Comparison of ENCODE assay signal across 14 cellular contexts in genomic region chr16:530111-530817, GRCh38. TPM values are rescaled to one million over a fixed set of nuclear protein-coding genes. Genes with fewer than 3 reads are reported as not detected.
DNase-seq lines count a peak whose midpoint lies in the region; ATAC-seq, FAIRE-seq and TF ChIP-seq lines count a peak whose summit lies in the region.
"Had no signal": no experiment of that assay in that cellular context is flagged by ENCODE, and none has a peak within 500 bp of the region (broad histone marks: within the 10 kb centered on the region; RNA-seq: fewer than 3 reads in every experiment).

No MANE protein-coding gene starts in this region.

- TF ChIP-seq POLR2A in H54 (IDR thresholded peaks at IDR 0.05; ENCODE audit: low read depth, low read length): no peak

- no peaks in the 10 kb centered on the region for H3K9me2 ChIP-seq in GM23248 (ENCODE audit: insufficient read depth)

- in situ Hi-C loops in GM23248 (cut with MboI): no loop called here

- H3K9me3 ChIP-seq in GM23248 (ENCODE audit: low read depth): no peaks in the 10 kb centered on the region
- no peaks in the 10 kb centered on the region for H3K9me3 ChIP-seq in naive thymus-derived CD4-positive, alpha-beta T cell (ENCODE audit: control insufficient read depth in 2 of 3, low read length in 3 of 3)
- H3K9me3 ChIP-seq: testis had no signal

- peaks cover 83% of the 10 kb centered on the region for H3K79me2 ChIP-seq in GM23248 (ENCODE audit: insufficient read depth)

- POLR2A ChIA-PET in AG04449 (lab: Yijun Ruan, JAX): no interaction called here
- POLR2A ChIA-PET in naive thymus-derived CD4-positive, alpha-beta T cell (lab: Charles Lee): interaction anchor here (0.9 to 1.1 kb wide), 2 partner anchors 8 to 22 kb away, joined by 3 to 4 read pairs; no protein-coding TSS in a partner anchor

- no peak overlapping the region for H3K4me2 ChIP-seq in GM23248 (ENCODE audit: unreplicated experiment)

- intact Hi-C loops in naive thymus-derived CD4-positive, alpha-beta T cell (cut with micrococcal nuclease): no loop called here

- peak overlapping the region; percentile 85 for H3K27ac ChIP-seq in GM23248
- no peak overlapping the region for H3K27ac ChIP-seq in naive thymus-derived CD4-positive, alpha-beta T cell (ENCODE audit: low read depth, low read length)
- H3K27ac ChIP-seq: SK-N-MC had no signal

- H3K4me3 ChIP-seq in AG04449 (ENCODE audit: low read depth, low read length) (peak overlapping the region; percentile 82; the same call in 1 of the 2 replicates), GM23248 (peak overlapping the region; percentile 86; the same call in 1 of the 2 replicates)
- no peak overlapping the region for H3K4me3 ChIP-seq in naive thymus-derived CD4-positive, alpha-beta T cell (ENCODE audit: low read length)
- H3K4me3 ChIP-seq: SK-N-MC, testis had no signal

- no peaks in the 10 kb centered on the region for H3K9me3 Mint-ChIP-seq in activated naive CD8-positive, alpha-beta T cell treated with anti-CD3 and anti-CD28 coated beads, Interleukin-2, amount 50 U/mL, for 24 hours
- no peaks in the 10 kb centered on the region for H3K9me3 Mint-ChIP-seq in naive thymus-derived CD4-positive, alpha-beta T cell

- H3K9ac ChIP-seq in GM23248: peak overlapping the region; percentile 83

- H3K4me1 ChIP-seq in GM23248 (ENCODE audit: insufficient read depth): peaks cover 25% of the 10 kb centered on the region
- peaks cover 25 to 26% of the 10 kb centered on the region in 2 donors for H3K4me1 ChIP-seq in naive thymus-derived CD4-positive, alpha-beta T cell (ENCODE audit: control insufficient read depth in 2 of 2, insufficient read depth in 2 of 2, low read length in 2 of 2)

- 77 to 81% methylated on average over 21 to 23 of the region's 23 CpGs for WGBS in GM23248 (ENCODE audit: low coverage in 1 of 2, low lambda C conversion rate in 2 of 2, missing lambda C conversion rate in 2 of 2), 2 experiments

- DNase-seq in AG04449 (ENCODE audit: low read depth, low spot score) (no peak), GM23248 (no peak), amygdala (lab: John Stamatoyannopoulos, UW) (no peak), D721Med (ENCODE audit: insufficient read length, low spot score) (no peak), H54 (ENCODE audit: insufficient read length, low spot score) (no peak)
- DNase-seq in activated naive CD8-positive, alpha-beta T cell treated with anti-CD3 and anti-CD28 coated beads, Interleukin-2, amount 50 U/mL, for 24 hours: no peak
- DNase-seq in naive thymus-derived CD4-positive, alpha-beta T cell: no peak
- DNase-seq: caudate nucleus; NCI-H524; nucleus accumbens; stimulated activated CD4-positive, alpha-beta T cell treated with anti-CD3 and anti-CD28 coated beads, Interleukin-4, amount 100 ng/mL, for 4 hours; testis had no signal

- H3K4me3 Mint-ChIP-seq in activated naive CD8-positive, alpha-beta T cell treated with anti-CD3 and anti-CD28 coated beads, Interleukin-2, amount 50 U/mL, for 24 hours: peak overlapping the region; percentile 90
- H3K4me3 Mint-ChIP-seq in naive thymus-derived CD4-positive, alpha-beta T cell: peak overlapping the region; percentile 40 to 90 (median 77)

- no peaks in the 10 kb centered on the region for H3K36me3 ChIP-seq in GM23248 (ENCODE audit: low read depth)
- H3K36me3 ChIP-seq in naive thymus-derived CD4-positive, alpha-beta T cell (ENCODE audit: control insufficient read depth in 2 of 3, insufficient read depth in 3 of 3, low read length in 3 of 3): peaks cover 0 to 4% (median 0%) of the 10 kb centered on the region in 3 experiments

- ATAC-seq in activated naive CD8-positive, alpha-beta T cell treated with anti-CD3 and anti-CD28 coated beads, Interleukin-2, amount 50 U/mL, for 24 hours: no peak
- no peak for ATAC-seq in naive thymus-derived CD4-positive, alpha-beta T cell
- ATAC-seq in GM18873 (IDR thresholded peaks at IDR 0.05; ENCODE audit: low FRiP score, unreplicated experiment): no peak

- H3K27me3 Mint-ChIP-seq in activated naive CD8-positive, alpha-beta T cell treated with anti-CD3 and anti-CD28 coated beads, Interleukin-2, amount 50 U/mL, for 24 hours: no peaks in the 10 kb centered on the region
- H3K27me3 Mint-ChIP-seq in naive thymus-derived CD4-positive, alpha-beta T cell: no peaks in the 10 kb centered on the region

- no peak for TF ChIP-seq CTCF in AG04449 (IDR thresholded peaks at IDR 0.05; ENCODE audit: insufficient read depth, low read length, missing control alignments)
- TF ChIP-seq CTCF in D721Med (IDR thresholded peaks at IDR 0.05; ENCODE audit: insufficient read depth, missing control alignments): no peak

- H4K20me1 ChIP-seq in GM23248 (ENCODE audit: insufficient read depth): no peaks in the 10 kb centered on the region

- H3K36me3 Mint-ChIP-seq in activated naive CD8-positive, alpha-beta T cell treated with anti-CD3 and anti-CD28 coated beads, Interleukin-2, amount 50 U/mL, for 24 hours (ENCODE audit: low read depth): peaks cover 10% of the 10 kb centered on the region
- peaks cover 0 to 2% (median 0%) of the 10 kb centered on the region in 5 donors for H3K36me3 Mint-ChIP-seq in naive thymus-derived CD4-positive, alpha-beta T cell

- H3F3A ChIP-seq in GM23248 (ENCODE audit: insufficient read depth): peaks cover 22% of the 10 kb centered on the region

- H3K27ac Mint-ChIP-seq in activated naive CD8-positive, alpha-beta T cell treated with anti-CD3 and anti-CD28 coated beads, Interleukin-2, amount 50 U/mL, for 24 hours: no peak overlapping the region
- H3K27ac Mint-ChIP-seq in naive thymus-derived CD4-positive, alpha-beta T cell: no peak overlapping the region

- H2AFZ ChIP-seq in GM23248: no peak overlapping the region

- CTCF ChIA-PET in AG04449 (lab: Yijun Ruan, JAX): no interaction called here
- CTCF ChIA-PET in naive thymus-derived CD4-positive, alpha-beta T cell (lab: Charles Lee): interaction anchor here (0.7 kb wide), 1 partner anchor 206 kb away, joined by 3 read pairs; no protein-coding TSS in a partner anchor

- H3K4me1 Mint-ChIP-seq in activated naive CD8-positive, alpha-beta T cell treated with anti-CD3 and anti-CD28 coated beads, Interleukin-2, amount 50 U/mL, for 24 hours: peaks cover 28% of the 10 kb centered on the region
- peaks cover 21 to 32% (median 29%) of the 10 kb centered on the region in 7 donors for H3K4me1 Mint-ChIP-seq in naive thymus-derived CD4-positive, alpha-beta T cell

- FAIRE-seq in D721Med (lab: Jason Lieb, UNC): no peak
- FAIRE-seq in H54 (lab: Jason Lieb, UNC): no peak

- no peaks in the 10 kb centered on the region for H3K27me3 ChIP-seq in GM23248 (replicated peaks; ENCODE audit: insufficient read depth)
- no peaks in the 10 kb centered on the region for H3K27me3 ChIP-seq in naive thymus-derived CD4-positive, alpha-beta T cell (ENCODE audit: control insufficient read depth in 2 of 2, insufficient read depth in 2 of 2, low read length in 2 of 2)
- H3K27me3 ChIP-seq: testis had no signal

RNA-seq across cellular contexts. Expression of gene CAPN15, which starts 2.8 kb away (rescaled TPM):
- 68.0 and 69.4 TPM in 2 replicates for total RNA-seq in GM23248 (2014; rRNA removed; shearing (Covaris generic))
- 5.4 and 5.7 TPM in 2 replicates for polyA plus RNA-seq in GM23248 (2016; fragmentation: Nextera tagmentation; extraction: Ambion mirVana)
- total RNA-seq in naive thymus-derived CD4-positive, alpha-beta T cell: 10 to 100 TPM; 51.0 to 89.8 (median 55.6) TPM
- polyA plus RNA-seq in naive thymus-derived CD4-positive, alpha-beta T cell: 1 to 10 TPM; 3.2 to 7.5 TPM

RNA-seq across cellular contexts. Expression of gene PRR35, which starts 29.9 kb away (rescaled TPM):
- total RNA-seq in GM23248 (2014; rRNA removed; shearing (Covaris generic)): not detected in 2 replicates
- not detected in 2 replicates for polyA plus RNA-seq in GM23248 (2016; fragmentation: Nextera tagmentation; extraction: Ambion mirVana)
- not detected for total RNA-seq in naive thymus-derived CD4-positive, alpha-beta T cell
- not detected for polyA plus RNA-seq in naive thymus-derived CD4-positive, alpha-beta T cell

RNA-seq across cellular contexts. Expression of gene NHLRC4, which starts 36.5 kb away (rescaled TPM):
- total RNA-seq in GM23248 (2014; rRNA removed; shearing (Covaris generic)): 0.11 and 0.13 TPM in 2 replicates
- polyA plus RNA-seq in GM23248 (2016; fragmentation: Nextera tagmentation; extraction: Ambion mirVana): 0.20 TPM in 1 of 2 replicates, not detected in the other
- total RNA-seq in naive thymus-derived CD4-positive, alpha-beta T cell: 1 to 10 TPM; 1.6 to 5.8 (median 3.2) TPM
- polyA plus RNA-seq in naive thymus-derived CD4-positive, alpha-beta T cell: 1 to 10 TPM; 4.6 to 5.1 TPM

RNA-seq across cellular contexts. Expression of gene PIGQ, which starts 39.5 kb away (rescaled TPM):
- 35.0 and 43.5 TPM in 2 replicates for total RNA-seq in GM23248 (2014; rRNA removed; shearing (Covaris generic))
- 31.6 and 33.9 TPM in 2 replicates for polyA plus RNA-seq in GM23248 (2016; fragmentation: Nextera tagmentation; extraction: Ambion mirVana)
- total RNA-seq in naive thymus-derived CD4-positive, alpha-beta T cell: 10 to 100 TPM; 27.1 to 63.0 (median 45.1) TPM
- polyA plus RNA-seq in naive thymus-derived CD4-positive, alpha-beta T cell: 10 to 100 TPM; 12.3 to 16.2 TPM

RNA-seq across cellular contexts. Expression of gene RAB40C, which starts 59.6 kb away (rescaled TPM):
- total RNA-seq in GM23248 (2014; rRNA removed; shearing (Covaris generic)): 18.8 and 28.3 TPM in 2 replicates
- 9.5 TPM in 2 replicates for polyA plus RNA-seq in GM23248 (2016; fragmentation: Nextera tagmentation; extraction: Ambion mirVana)
- total RNA-seq in naive thymus-derived CD4-positive, alpha-beta T cell: 10 to 100 TPM; 15.8 to 23.2 (median 17.8) TPM
- polyA plus RNA-seq in naive thymus-derived CD4-positive, alpha-beta T cell: 10 to 100 TPM in 1 of 2 donors, 1 to 10 TPM in 1; 7.9 to 17.5 TPM
